In the genomic region with DNA sequence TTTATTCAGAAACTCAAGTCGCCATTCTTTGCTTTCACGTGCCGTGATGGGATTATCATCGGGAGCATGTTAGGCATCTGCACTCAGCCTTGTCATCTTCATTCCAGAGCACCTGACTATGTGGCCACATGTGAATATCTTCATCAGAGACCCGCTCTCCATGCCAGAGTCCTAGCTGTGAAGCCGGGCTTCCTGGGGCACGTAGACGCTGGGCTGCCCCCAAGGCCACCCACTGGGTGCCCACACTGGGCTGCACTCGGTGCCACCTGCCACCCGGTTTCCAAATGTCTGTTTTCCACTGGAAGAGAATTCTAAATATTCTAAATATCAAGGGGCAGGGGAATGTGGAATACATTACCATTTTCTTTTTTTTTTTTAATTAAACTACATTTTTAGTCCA, we compare ENCODE assay signal across 2 cellular contexts.
TF ChIP-seq lines count a peak whose summit lies in the region.

No MANE protein-coding gene starts in this region.

TF ChIP-seq in HepG2, 621 proteins besides CTCF, POLR2A, EP300 and RAD21:
- TF ChIP-seq CBFB (CRISPR knock-in tag; IDR thresholded peaks at IDR 0.05) (no peak), BHLHE40 (IDR thresholded peaks at IDR 0.05; ENCODE audit: low read length) (no peak), TMF1 (CRISPR knock-in tag; IDR thresholded peaks at IDR 0.05; ENCODE audit: low read depth) (no peak), SAFB2 (CRISPR knock-in tag; IDR thresholded peaks at IDR 0.05; ENCODE audit: borderline replicate concordance, low read depth) (no peak), ZFP36L2 (CRISPR knock-in tag; IDR thresholded peaks at IDR 0.05) (no peak), MAF1 (CRISPR knock-in tag; IDR thresholded peaks at IDR 0.05; ENCODE audit: borderline replicate concordance) (no peak)
- TF ChIP-seq, protein P1, sequence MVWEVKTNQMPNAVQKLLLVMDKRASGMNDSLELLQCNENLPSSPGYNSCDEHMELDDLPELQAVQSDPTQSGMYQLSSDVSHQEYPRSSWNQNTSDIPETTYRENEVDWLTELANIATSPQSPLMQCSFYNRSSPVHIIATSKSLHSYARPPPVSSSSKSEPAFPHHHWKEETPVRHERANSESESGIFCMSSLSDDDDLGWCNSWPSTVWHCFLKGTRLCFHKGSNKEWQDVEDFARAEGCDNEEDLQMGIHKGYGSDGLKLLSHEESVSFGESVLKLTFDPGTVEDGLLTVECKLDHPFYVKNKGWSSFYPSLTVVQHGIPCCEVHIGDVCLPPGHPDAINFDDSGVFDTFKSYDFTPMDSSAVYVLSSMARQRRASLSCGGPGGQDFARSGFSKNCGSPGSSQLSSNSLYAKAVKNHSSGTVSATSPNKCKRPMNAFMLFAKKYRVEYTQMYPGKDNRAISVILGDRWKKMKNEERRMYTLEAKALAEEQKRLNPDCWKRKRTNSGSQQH (CRISPR knock-in tag; IDR thresholded peaks at IDR 0.05; ENCODE audit: low read depth), result no peak
- TF ChIP-seq, protein P2, sequence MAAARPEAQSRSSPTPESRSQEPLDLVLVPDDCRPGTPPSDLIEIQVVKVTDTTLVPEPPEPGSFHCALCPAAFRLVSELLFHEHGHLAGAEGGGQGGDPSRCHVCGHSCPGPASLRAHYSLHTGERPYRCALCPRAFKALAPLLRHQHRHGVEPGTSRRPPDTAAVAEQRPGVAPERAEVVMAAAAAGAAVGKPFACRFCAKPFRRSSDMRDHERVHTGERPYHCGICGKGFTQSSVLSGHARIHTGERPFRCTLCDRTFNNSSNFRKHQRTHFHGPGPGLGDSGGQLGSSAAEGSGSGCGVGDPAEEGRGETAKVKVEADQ (CRISPR knock-in tag; IDR thresholded peaks at IDR 0.05; ENCODE audit: borderline replicate concordance), result no peak

TF ChIP-seq in GM12878, 131 proteins besides CTCF, POLR2A, EP300 and RAD21:
- peak; percentile 5; the same call in 1 of the 2 replicates for TF ChIP-seq FOXM1 (IDR thresholded peaks at IDR 0.05; ENCODE audit: low read depth, low read length)
- TF ChIP-seq RBBP5 (conservative IDR thresholded peaks at IDR 0.05), result no peak
